ENCODE assay signal across 1 cellular context in genomic region chr5:177330991-177331837, GRCh38.
TF ChIP-seq lines count a peak whose summit lies in the region.

No MANE protein-coding gene starts in this region.

TF ChIP-seq in endothelial cell of umbilical vein, 7 proteins besides CTCF, POLR2A, EP300 and RAD21:
- no peak for TF ChIP-seq MAX (IDR thresholded peaks at IDR 0.05; ENCODE audit: insufficient read depth, insufficient read length)
- TF ChIP-seq GATA2 (IDR thresholded peaks at IDR 0.05; ENCODE audit: insufficient read depth, insufficient read length, low read depth, low read length): no peak
- no peak for TF ChIP-seq POLR2AphosphoS5 (IDR thresholded peaks at IDR 0.05; ENCODE audit: insufficient read depth, low read depth, low read length)
- no peak for TF ChIP-seq JUN (IDR thresholded peaks at IDR 0.05; ENCODE audit: borderline replicate concordance, insufficient read depth, insufficient read length, low read depth)
- no peak for TF ChIP-seq EZH2 (IDR thresholded peaks at IDR 0.05; ENCODE audit: borderline replicate concordance, low read depth, low read length, severe bottlenecking)
- TF ChIP-seq FOS (IDR thresholded peaks at IDR 0.05; ENCODE audit: borderline replicate concordance, insufficient read depth, low read length): no peak
- no peak for TF ChIP-seq MYC (IDR thresholded peaks at IDR 0.05; ENCODE audit: low read depth, low read length)
